Comparison of ENCODE assay signal across 11 cellular contexts in genomic region chr19:49515767-49516166, GRCh38. TPM values are rescaled to one million over a fixed set of nuclear protein-coding genes. Genes with fewer than 3 reads are reported as not detected.
A peak's percentile ranks its signal among the peaks of the same experiment; 100 is the strongest.
DNase-seq lines count a peak whose midpoint lies in the region; ATAC-seq lines count a peak whose summit lies in the region.
"Had no signal": no experiment of that assay in that cellular context is flagged by ENCODE, and none has a peak within 500 bp of the region (broad histone marks: within the 10 kb centered on the region; RNA-seq: fewer than 3 reads in every experiment).

No MANE protein-coding gene starts in this region.

- intact Hi-C loops in left cardiac atrium (cut with DNase I) (no loop called here), posterior vena cava (cut with DNase I) (loop anchor here in 1 of 2 donors (10.0 kb wide), 1 partner anchor 149 kb away; the partner anchor contains the start of genes BCL2L12 and IRF3)

- DNase-seq in H4 (ENCODE audit: low spot score) = peak; percentile 3
- DNase-seq in UCSD-AML1 (lab: John Stamatoyannopoulos, UW; ENCODE audit: unreplicated experiment) = peak; percentile 67
- DNase-seq in left cardiac atrium = peak; percentile 58
- peak; percentile 86 for DNase-seq in posterior vena cava (ENCODE audit: low spot score)
- no peak for DNase-seq in activated CD4-positive, alpha-beta T cell treated with anti-CD3 and anti-CD28 coated beads for 1 hour
- no peak for DNase-seq in A172 (ENCODE audit: low spot score)
- no peak for DNase-seq in NCI-H2107 (lab: John Stamatoyannopoulos, UW)
- no peak for DNase-seq in NCI-H2029 (lab: John Stamatoyannopoulos, UW)
- DNase-seq: activated naive CD4-positive, alpha-beta T cell treated with anti-CD3 and anti-CD28 coated beads, Interleukin-2, amount 50 U/mL, for 16 hours; DMS53; mesendoderm had no signal

- peak; percentile 42 to 64 for ATAC-seq in left cardiac atrium

RNA-seq across cellular contexts. Expression of gene FCGRT, which starts 3.3 kb away (rescaled TPM):
- total RNA-seq in H4 (2014; rRNA removed; shearing (Covaris generic)) = 2.3 and 2.7 TPM in 2 replicates
- total RNA-seq in left cardiac atrium = 100 to 1,000 TPM; 156 to 202 TPM
- 100 to 1,000 TPM; 192 to 304 TPM for total RNA-seq in posterior vena cava
- total RNA-seq in A172 (2014; rRNA removed; shearing (Covaris generic)) = 0.17 and 0.77 TPM in 2 replicates

RNA-seq across cellular contexts. Expression of gene RCN3, which starts 12.0 kb away (rescaled TPM):
- 6.1 and 7.6 TPM in 2 replicates for total RNA-seq in H4 (2014; rRNA removed; shearing (Covaris generic))
- total RNA-seq in left cardiac atrium = 10 to 100 TPM; 27.3 to 34.9 TPM
- 100 to 1,000 TPM in 1 of 2 donors, 10 to 100 TPM in 1; 94.0 to 128 TPM for total RNA-seq in posterior vena cava
- 0.46 TPM in 1 of 2 replicates, not detected in the other for total RNA-seq in A172 (2014; rRNA removed; shearing (Covaris generic))

RNA-seq across cellular contexts. Expression of gene RPS11, which starts 19.5 kb away (rescaled TPM):
- 6,191 and 6,227 TPM in 2 replicates for total RNA-seq in H4 (2014; rRNA removed; shearing (Covaris generic))
- total RNA-seq in left cardiac atrium = 1,000 to 10,000 TPM; 1,060 to 1,184 TPM
- total RNA-seq in posterior vena cava = 1,000 to 10,000 TPM; 1,242 to 1,344 TPM
- total RNA-seq in A172 (2014; rRNA removed; shearing (Covaris generic)) = 2,104 and 3,140 TPM in 2 replicates

RNA-seq across cellular contexts. Expression of gene RPL13A, which starts 28.4 kb away (rescaled TPM):
- total RNA-seq in H4 (2014; rRNA removed; shearing (Covaris generic)) = 3,219 and 3,620 TPM in 2 replicates
- total RNA-seq in left cardiac atrium = 1,000 to 10,000 TPM; 1,559 to 1,594 TPM
- 1,000 to 10,000 TPM; 1,658 to 1,769 TPM for total RNA-seq in posterior vena cava
- total RNA-seq in A172 (2014; rRNA removed; shearing (Covaris generic)) = 1,452 and 1,525 TPM in 2 replicates

RNA-seq across cellular contexts. Expression of gene FLT3LG, which starts 41.8 kb away (rescaled TPM):
- 2.6 and 6.0 TPM in 2 replicates for total RNA-seq in H4 (2014; rRNA removed; shearing (Covaris generic))
- total RNA-seq in left cardiac atrium (1 to 10 TPM; 4.9 to 6.0 TPM), posterior vena cava (10 to 100 TPM in 1 of 2 donors, 1 to 10 TPM in 1; 7.3 to 12.0 TPM)
- 4.7 and 6.2 TPM in 2 replicates for total RNA-seq in A172 (2014; rRNA removed; shearing (Covaris generic))

Comparison
In these comparisons a context has a peak if more than half of its experiments do, and no peak if none do; other contexts are left out.
1. DNase-seq: peak in H4 (single experiment), UCSD-AML1 (single experiment), left cardiac atrium (single experiment) and posterior vena cava (single experiment); none in activated CD4-positive, alpha-beta T cell treated with anti-CD3 and anti-CD28 coated beads for 1 hour (single experiment), A172 (single experiment), NCI-H2107 (single experiment) and NCI-H2029 (single experiment).
2. RNA of gene FCGRT, which starts 3.3 kb away (total RNA-seq): 192 to 304 TPM in posterior vena cava and 156 to 202 TPM in left cardiac atrium; 2.3 to 2.7 TPM in H4 and 0.17 to 0.77 TPM in A172; every median in the first group is over 10 times any median in the second.